8 cellular contexts compared by ENCODE assay signal in genomic region chr17:16905792-16906191, GRCh38.
A peak's percentile ranks its signal among the peaks of the same experiment; 100 is the strongest.
DNase-seq lines count a peak whose midpoint lies in the region; ATAC-seq and TF ChIP-seq lines count a peak whose summit lies in the region.
"Not testable (repeated sequence)": the region's sequence is repeated elsewhere in the genome, so short reads cannot be mapped to it uniquely, and the experiment has no call there.

No MANE protein-coding gene starts in this region.

- H3K4me2 ChIP-seq in GM23248 (ENCODE audit: unreplicated experiment), result peak overlapping the region; percentile 41
- not testable (repeated sequence) for H3K4me2 ChIP-seq in MM.1S (ENCODE audit: low read depth, low read length)

- not testable (repeated sequence) for H3K9me3 ChIP-seq in AG04450 (ENCODE audit: control insufficient read depth, insufficient read depth, low read length); GM23248 (ENCODE audit: low read depth); MM.1S (replicated peaks; ENCODE audit: insufficient read depth, low read length)

- ATAC-seq in SK-N-SH treated with all-trans-retinoic acid at 6 μM for 48 hours, result peak; percentile 89

- H3K79me2 ChIP-seq in GM23248 (ENCODE audit: insufficient read depth); MM.1S (ENCODE audit: low read length): not testable (repeated sequence)

- TF ChIP-seq CTCF in AG04450 (IDR thresholded peaks at IDR 0.05; ENCODE audit: low read depth, low read length); MM.1S (IDR thresholded peaks at IDR 0.05; ENCODE audit: low read length); astrocyte of the spinal cord (IDR thresholded peaks at IDR 0.05; ENCODE audit: low read depth, low read length); kidney epithelial cell (IDR thresholded peaks at IDR 0.05; ENCODE audit: insufficient read depth, low read length, poor library complexity, severe bottlenecking): not testable (repeated sequence)

- peaks cover 27% of the 10 kb centered on the region for H3F3A ChIP-seq in GM23248 (ENCODE audit: insufficient read depth)
- H3F3A ChIP-seq in MM.1S (ENCODE audit: insufficient read depth, low read length), result not testable (repeated sequence)

- POLR2A ChIA-PET in AG04450 (lab: Yijun Ruan, JAX), result not testable (repeated sequence)

- H3K36me3 ChIP-seq in GM23248 (ENCODE audit: low read depth); MM.1S (replicated peaks; ENCODE audit: insufficient read depth, low read length); kidney epithelial cell (ENCODE audit: control insufficient read depth, insufficient read depth, low read length): not testable (repeated sequence)

- H3K4me1 ChIP-seq in GM23248 (ENCODE audit: insufficient read depth), result peaks cover 29% of the 10 kb centered on the region
- not testable (repeated sequence) for H3K4me1 ChIP-seq in MM.1S (ENCODE audit: low read length)

- H3K27me3 ChIP-seq in AG04450 (ENCODE audit: control insufficient read depth, insufficient read depth, low read length) (peaks cover 33% of the 10 kb centered on the region), GM23248 (replicated peaks; ENCODE audit: insufficient read depth) (peaks cover 27% of the 10 kb centered on the region)
- H3K27me3 ChIP-seq in MM.1S (replicated peaks; ENCODE audit: insufficient read depth, low read length); kidney epithelial cell (ENCODE audit: control insufficient read depth, insufficient read depth, low read length): not testable (repeated sequence)

- WGBS in GM23248 (ENCODE audit: low coverage in 1 of 2, low lambda C conversion rate in 2 of 2, missing lambda C conversion rate in 2 of 2), 2 experiments, result 0% methylated on average over 1 of the region's 1 CpG

- DNase-seq in AG04450 (ENCODE audit: low read depth, low spot score) (peak; percentile 45), GM23248 (peak; percentile 89), MM.1S (peak; percentile 19), astrocyte of the spinal cord (ENCODE audit: low read depth, low spot score) (peak; percentile 89), fibroblast of gingiva (ENCODE audit: low read depth) (peak; percentile 94), kidney epithelial cell (ENCODE audit: low read depth) (peak; percentile 39), stromal cell of bone marrow (ENCODE audit: low read depth) (peak; percentile 87)

- not testable (repeated sequence) for H3K9me2 ChIP-seq in GM23248 (ENCODE audit: insufficient read depth); MM.1S (replicated peaks; ENCODE audit: insufficient read depth, low read length)

- H3K4me3 ChIP-seq in AG04450 (ENCODE audit: low read depth, low read length); GM23248; MM.1S (ENCODE audit: low read length); astrocyte of the spinal cord (ENCODE audit: low read depth, low read length); kidney epithelial cell (ENCODE audit: low read depth, low read length): not testable (repeated sequence)

- H2AFZ ChIP-seq in GM23248; MM.1S (ENCODE audit: low read length): not testable (repeated sequence)

- not testable (repeated sequence) for H3K9ac ChIP-seq in GM23248; MM.1S (ENCODE audit: low read length)

- in situ Hi-C loops in GM23248 (cut with MboI); astrocyte of the spinal cord (cut with HindIII; ENCODE audit: low sequenced_read_pairs): not testable (repeated sequence)

- CTCF ChIA-PET in AG04450 (lab: Charles Lee), result not testable (repeated sequence)

- H3K27ac ChIP-seq in AG04450 (ENCODE audit: low read depth, low read length); MM.1S (ENCODE audit: low read length): not testable (repeated sequence)
- peak overlapping the region; percentile 39 for H3K27ac ChIP-seq in GM23248

- H4K20me1 ChIP-seq in GM23248 (ENCODE audit: insufficient read depth); MM.1S (ENCODE audit: insufficient read depth, low read length): not testable (repeated sequence)

Comparison
In these comparisons a context has a peak if more than half of its experiments do, and no peak if none do; other contexts are left out.
1. DNase-seq: peak in every context shown above with its lines; median percentile 94 in fibroblast of gingiva; 89 in GM23248; 89 in astrocyte of the spinal cord; 87 in stromal cell of bone marrow; 45 in AG04450; 39 in kidney epithelial cell; 19 in MM.1S.